ENCODE assay signal across 2 cellular contexts in the genomic region with DNA sequence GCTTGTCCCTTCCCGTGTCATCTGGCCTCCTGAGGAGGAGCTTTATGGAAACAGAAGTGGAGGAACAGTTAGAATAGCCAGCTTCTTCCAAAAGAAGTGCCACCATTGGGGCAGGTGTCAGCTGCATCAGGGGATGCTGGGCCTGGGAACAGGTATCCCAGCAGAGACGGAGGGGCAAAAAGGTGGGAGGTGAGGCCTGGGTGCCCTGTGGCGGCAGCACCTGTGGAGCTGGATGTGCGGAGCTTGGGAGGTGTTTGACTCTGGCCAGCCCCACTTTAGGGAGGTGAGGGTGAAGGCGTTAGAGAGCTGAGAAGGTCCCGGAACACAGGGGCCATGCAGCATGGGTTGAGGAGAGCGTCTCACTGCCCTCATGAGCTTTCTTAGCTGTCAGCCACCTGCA.
TF ChIP-seq lines count a peak whose summit lies in the region.

No MANE protein-coding gene starts in this region.

TF ChIP-seq in HepG2, 621 proteins besides CTCF, POLR2A, EP300 and RAD21:
- TF ChIP-seq, protein P1, sequence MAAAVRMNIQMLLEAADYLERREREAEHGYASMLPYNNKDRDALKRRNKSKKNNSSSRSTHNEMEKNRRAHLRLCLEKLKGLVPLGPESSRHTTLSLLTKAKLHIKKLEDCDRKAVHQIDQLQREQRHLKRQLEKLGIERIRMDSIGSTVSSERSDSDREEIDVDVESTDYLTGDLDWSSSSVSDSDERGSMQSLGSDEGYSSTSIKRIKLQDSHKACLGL (CRISPR knock-in tag; IDR thresholded peaks at IDR 0.05): 0 out of 2 replicates have a peak, but pooled peaks have one; percentile 33
- TF ChIP-seq BCL6 (CRISPR knock-in tag; IDR thresholded peaks at IDR 0.05): no peak
- TF ChIP-seq AGO2 (optimal IDR thresholded peaks at IDR 0.05; ENCODE audit: low read depth, low read length): peak; percentile 52
TF ChIP-seq in HepG2: peak in this region for 2.

TF ChIP-seq in WTC11, 78 proteins besides CTCF, POLR2A, EP300 and RAD21:
- TF ChIP-seq, protein P2, sequence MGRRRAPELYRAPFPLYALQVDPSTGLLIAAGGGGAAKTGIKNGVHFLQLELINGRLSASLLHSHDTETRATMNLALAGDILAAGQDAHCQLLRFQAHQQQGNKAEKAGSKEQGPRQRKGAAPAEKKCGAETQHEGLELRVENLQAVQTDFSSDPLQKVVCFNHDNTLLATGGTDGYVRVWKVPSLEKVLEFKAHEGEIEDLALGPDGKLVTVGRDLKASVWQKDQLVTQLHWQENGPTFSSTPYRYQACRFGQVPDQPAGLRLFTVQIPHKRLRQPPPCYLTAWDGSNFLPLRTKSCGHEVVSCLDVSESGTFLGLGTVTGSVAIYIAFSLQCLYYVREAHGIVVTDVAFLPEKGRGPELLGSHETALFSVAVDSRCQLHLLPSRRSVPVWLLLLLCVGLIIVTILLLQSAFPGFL (CRISPR knock-in tag; IDR thresholded peaks at IDR 0.05; ENCODE audit: borderline replicate concordance): no peak
- TF ChIP-seq NFE2L1 (CRISPR knock-in tag; IDR thresholded peaks at IDR 0.05): no peak
- TF ChIP-seq NR3C1 (CRISPR knock-in tag; conservative IDR thresholded peaks at IDR 0.05; ENCODE audit: low read depth): no peak
- TF ChIP-seq IRF2 (CRISPR knock-in tag; IDR thresholded peaks at IDR 0.05; ENCODE audit: borderline replicate concordance, low read depth): no peak
- TF ChIP-seq, protein P3, sequence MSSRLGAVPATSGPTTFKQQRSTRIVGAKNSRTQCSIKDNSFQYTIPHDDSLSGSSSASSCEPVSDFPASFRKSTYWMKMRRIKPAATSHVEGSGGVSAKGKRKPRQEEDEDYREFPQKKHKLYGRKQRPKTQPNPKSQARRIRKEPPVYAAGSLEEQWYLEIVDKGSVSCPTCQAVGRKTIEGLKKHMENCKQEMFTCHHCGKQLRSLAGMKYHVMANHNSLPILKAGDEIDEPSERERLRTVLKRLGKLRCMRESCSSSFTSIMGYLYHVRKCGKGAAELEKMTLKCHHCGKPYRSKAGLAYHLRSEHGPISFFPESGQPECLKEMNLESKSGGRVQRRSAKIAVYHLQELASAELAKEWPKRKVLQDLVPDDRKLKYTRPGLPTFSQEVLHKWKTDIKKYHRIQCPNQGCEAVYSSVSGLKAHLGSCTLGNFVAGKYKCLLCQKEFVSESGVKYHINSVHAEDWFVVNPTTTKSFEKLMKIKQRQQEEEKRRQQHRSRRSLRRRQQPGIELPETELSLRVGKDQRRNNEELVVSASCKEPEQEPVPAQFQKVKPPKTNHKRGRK (CRISPR knock-in tag; IDR thresholded peaks at IDR 0.05; ENCODE audit: borderline replicate concordance): no peak
- TF ChIP-seq ZNF317 (CRISPR knock-in tag; IDR thresholded peaks at IDR 0.05; ENCODE audit: borderline replicate concordance, low read depth): no peak
- TF ChIP-seq, protein P4, sequence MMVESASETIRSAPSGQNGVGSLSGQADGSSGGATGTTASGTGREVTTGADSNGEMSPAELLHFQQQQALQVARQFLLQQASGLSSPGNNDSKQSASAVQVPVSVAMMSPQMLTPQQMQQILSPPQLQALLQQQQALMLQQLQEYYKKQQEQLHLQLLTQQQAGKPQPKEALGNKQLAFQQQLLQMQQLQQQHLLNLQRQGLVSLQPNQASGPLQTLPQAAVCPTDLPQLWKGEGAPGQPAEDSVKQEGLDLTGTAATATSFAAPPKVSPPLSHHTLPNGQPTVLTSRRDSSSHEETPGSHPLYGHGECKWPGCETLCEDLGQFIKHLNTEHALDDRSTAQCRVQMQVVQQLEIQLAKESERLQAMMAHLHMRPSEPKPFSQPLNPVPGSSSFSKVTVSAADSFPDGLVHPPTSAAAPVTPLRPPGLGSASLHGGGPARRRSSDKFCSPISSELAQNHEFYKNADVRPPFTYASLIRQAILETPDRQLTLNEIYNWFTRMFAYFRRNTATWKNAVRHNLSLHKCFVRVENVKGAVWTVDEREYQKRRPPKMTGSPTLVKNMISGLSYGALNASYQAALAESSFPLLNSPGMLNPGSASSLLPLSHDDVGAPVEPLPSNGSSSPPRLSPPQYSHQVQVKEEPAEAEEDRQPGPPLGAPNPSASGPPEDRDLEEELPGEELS (CRISPR knock-in tag; IDR thresholded peaks at IDR 0.05): no peak
- TF ChIP-seq FOXK1 (CRISPR knock-in tag; IDR thresholded peaks at IDR 0.05): no peak
- no peak for TF ChIP-seq NFYB (CRISPR knock-in tag; conservative IDR thresholded peaks at IDR 0.05; ENCODE audit: low read depth)
- TF ChIP-seq SP1 (CRISPR knock-in tag; conservative IDR thresholded peaks at IDR 0.05): no peak
- TF ChIP-seq, protein P5, sequence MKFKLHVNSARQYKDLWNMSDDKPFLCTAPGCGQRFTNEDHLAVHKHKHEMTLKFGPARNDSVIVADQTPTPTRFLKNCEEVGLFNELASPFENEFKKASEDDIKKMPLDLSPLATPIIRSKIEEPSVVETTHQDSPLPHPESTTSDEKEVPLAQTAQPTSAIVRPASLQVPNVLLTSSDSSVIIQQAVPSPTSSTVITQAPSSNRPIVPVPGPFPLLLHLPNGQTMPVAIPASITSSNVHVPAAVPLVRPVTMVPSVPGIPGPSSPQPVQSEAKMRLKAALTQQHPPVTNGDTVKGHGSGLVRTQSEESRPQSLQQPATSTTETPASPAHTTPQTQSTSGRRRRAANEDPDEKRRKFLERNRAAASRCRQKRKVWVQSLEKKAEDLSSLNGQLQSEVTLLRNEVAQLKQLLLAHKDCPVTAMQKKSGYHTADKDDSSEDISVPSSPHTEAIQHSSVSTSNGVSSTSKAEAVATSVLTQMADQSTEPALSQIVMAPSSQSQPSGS (CRISPR knock-in tag; IDR thresholded peaks at IDR 0.05; ENCODE audit: borderline replicate concordance, low read depth): no peak
- no peak for TF ChIP-seq ZNF263 (CRISPR knock-in tag; IDR thresholded peaks at IDR 0.05; ENCODE audit: low read depth)
- no peak for TF ChIP-seq CBFB (CRISPR knock-in tag; IDR thresholded peaks at IDR 0.05; ENCODE audit: low read depth)
- TF ChIP-seq, protein P6, sequence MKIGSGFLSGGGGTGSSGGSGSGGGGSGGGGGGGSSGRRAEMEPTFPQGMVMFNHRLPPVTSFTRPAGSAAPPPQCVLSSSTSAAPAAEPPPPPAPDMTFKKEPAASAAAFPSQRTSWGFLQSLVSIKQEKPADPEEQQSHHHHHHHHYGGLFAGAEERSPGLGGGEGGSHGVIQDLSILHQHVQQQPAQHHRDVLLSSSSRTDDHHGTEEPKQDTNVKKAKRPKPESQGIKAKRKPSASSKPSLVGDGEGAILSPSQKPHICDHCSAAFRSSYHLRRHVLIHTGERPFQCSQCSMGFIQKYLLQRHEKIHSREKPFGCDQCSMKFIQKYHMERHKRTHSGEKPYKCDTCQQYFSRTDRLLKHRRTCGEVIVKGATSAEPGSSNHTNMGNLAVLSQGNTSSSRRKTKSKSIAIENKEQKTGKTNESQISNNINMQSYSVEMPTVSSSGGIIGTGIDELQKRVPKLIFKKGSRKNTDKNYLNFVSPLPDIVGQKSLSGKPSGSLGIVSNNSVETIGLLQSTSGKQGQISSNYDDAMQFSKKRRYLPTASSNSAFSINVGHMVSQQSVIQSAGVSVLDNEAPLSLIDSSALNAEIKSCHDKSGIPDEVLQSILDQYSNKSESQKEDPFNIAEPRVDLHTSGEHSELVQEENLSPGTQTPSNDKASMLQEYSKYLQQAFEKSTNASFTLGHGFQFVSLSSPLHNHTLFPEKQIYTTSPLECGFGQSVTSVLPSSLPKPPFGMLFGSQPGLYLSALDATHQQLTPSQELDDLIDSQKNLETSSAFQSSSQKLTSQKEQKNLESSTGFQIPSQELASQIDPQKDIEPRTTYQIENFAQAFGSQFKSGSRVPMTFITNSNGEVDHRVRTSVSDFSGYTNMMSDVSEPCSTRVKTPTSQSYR (CRISPR knock-in tag; IDR thresholded peaks at IDR 0.05): no peak
- TF ChIP-seq TCF7 (CRISPR knock-in tag; IDR thresholded peaks at IDR 0.05; ENCODE audit: low read depth): no peak
